ENCODE assay signal across 8 cellular contexts in genomic region chr10:80500572-80501380, GRCh38.
DNase-seq lines count a peak whose midpoint lies in the region; ATAC-seq and TF ChIP-seq lines count a peak whose summit lies in the region.

No MANE protein-coding gene starts in this region.

- H3K4me3 ChIP-seq in GM12865 (ENCODE audit: low read depth, low read length) (no peak overlapping the region), fibroblast of pulmonary artery (replicated peaks; ENCODE audit: low read depth, low read length) (no peak overlapping the region)

- peak; percentile 59 for DNase-seq in GM12865 (ENCODE audit: low read depth)
- peak; percentile 50 to 64 for DNase-seq in activated CD4-positive, alpha-beta T cell treated with anti-CD3 and anti-CD28 coated beads, Interleukin-2, amount 50 U/mL, for 48 hours
- DNase-seq in fibroblast of pulmonary artery (ENCODE audit: low read depth): peak; percentile 60
- DNase-seq in stimulated activated CD4-positive, alpha-beta T cell treated with anti-CD3 and anti-CD28 coated beads, Interleukin-15, amount 100 ng/mL, for 48 hours (ENCODE audit: low read depth in 2 of 2): peak; percentile 45 to 50
- DNase-seq in DMS53 (lab: John Stamatoyannopoulos, UW): no peak
- DNase-seq in NCI-H526 (lab: John Stamatoyannopoulos, UW): no peak
- DNase-seq in SKM-1 treated with dmso at 0.1 percent for 144 hours (lab: John Stamatoyannopoulos, UW; ENCODE audit: unreplicated experiment): no peak

- no peak for TF ChIP-seq CTCF in GM12865 (IDR thresholded peaks at IDR 0.05; ENCODE audit: insufficient read depth, low read depth, low read length, missing control alignments)
- TF ChIP-seq CTCF in fibroblast of pulmonary artery (IDR thresholded peaks at IDR 0.05; ENCODE audit: low read length, missing control alignments): no peak

- ATAC-seq in HG02588 (IDR thresholded peaks at IDR 0.05; ENCODE audit: unreplicated experiment): peak; percentile 58

Comparison
In these comparisons a context has a peak if more than half of its experiments do, and no peak if none do; other contexts are left out.
1. DNase-seq: peak in GM12865 (single experiment), activated CD4-positive, alpha-beta T cell treated with anti-CD3 and anti-CD28 coated beads, Interleukin-2, amount 50 U/mL, for 48 hours (2 of 2), fibroblast of pulmonary artery (single experiment) and stimulated activated CD4-positive, alpha-beta T cell treated with anti-CD3 and anti-CD28 coated beads, Interleukin-15, amount 100 ng/mL, for 48 hours (2 of 2); none in DMS53 (single experiment), NCI-H526 (0 of 2) and SKM-1 treated with dmso at 0.1 percent for 144 hours (single experiment).